ENCODE assay signal across 16 cellular contexts in genomic region chr2:149431337-149431736, GRCh38.
"Had no signal": no experiment of that assay in that cellular context is flagged by ENCODE, and none has a peak within 500 bp of the region (broad histone marks: within the 10 kb centered on the region; RNA-seq: fewer than 3 reads in every experiment).

No MANE protein-coding gene starts in this region.

- H3K9me3 ChIP-seq: adrenal gland had no signal

- H3K9ac ChIP-seq: parathyroid adenoma had no signal

- ATAC-seq: activated T-helper 17 cell treated with anti-CD3 and anti-CD28 coated beads, Interleukin-2, amount 50 U/mL, for 72 hours; stimulated activated effector memory CD8-positive, alpha-beta T cell treated with anti-CD3 and anti-CD28 coated beads, Interleukin-12 subunit alpha, Interleukin-12 subunit beta, amount 100 ng/mL, for 72 hours had no signal

- H3K4me3 ChIP-seq: adrenal gland, coronary artery, hepatocyte, skin epidermis, tibial nerve had no signal

- H2AFZ ChIP-seq: hepatocyte, parathyroid adenoma had no signal

- H3K4me1 ChIP-seq: adrenal gland, tibial nerve had no signal

- H3K27ac ChIP-seq: adrenal gland, coronary artery, hepatocyte, parathyroid adenoma, skin epidermis, tibial nerve had no signal

- H3K27me3 ChIP-seq: adrenal gland, hepatocyte, tibial nerve had no signal

- H3K36me3 ChIP-seq: adrenal gland, tibial nerve had no signal

- H3K79me2 ChIP-seq: hepatocyte, parathyroid adenoma had no signal

- DNase-seq: activated B cell treated with CpG ODN at 0.5 μM for 24 hours; activated CD4-positive, alpha-beta T cell treated with anti-CD3 and anti-CD28 coated beads, Interleukin-2, amount 10 ng/mL, durations not matched to agents 7 days and 5 days; activated naive CD4-positive, alpha-beta T cell treated with anti-CD3 and anti-CD28 coated beads for 36 hours; activated T-cell treated with anti-CD3 and anti-CD28 coated beads for 4 hours; adrenal gland; caudate nucleus; effector CD4-positive, alpha-beta T cell; kidney glomerular epithelial cell; midbrain had no signal

- H3K4me2 ChIP-seq: hepatocyte had no signal
